Comparison of ENCODE assay signal across 8 cellular contexts in the genomic region with DNA sequence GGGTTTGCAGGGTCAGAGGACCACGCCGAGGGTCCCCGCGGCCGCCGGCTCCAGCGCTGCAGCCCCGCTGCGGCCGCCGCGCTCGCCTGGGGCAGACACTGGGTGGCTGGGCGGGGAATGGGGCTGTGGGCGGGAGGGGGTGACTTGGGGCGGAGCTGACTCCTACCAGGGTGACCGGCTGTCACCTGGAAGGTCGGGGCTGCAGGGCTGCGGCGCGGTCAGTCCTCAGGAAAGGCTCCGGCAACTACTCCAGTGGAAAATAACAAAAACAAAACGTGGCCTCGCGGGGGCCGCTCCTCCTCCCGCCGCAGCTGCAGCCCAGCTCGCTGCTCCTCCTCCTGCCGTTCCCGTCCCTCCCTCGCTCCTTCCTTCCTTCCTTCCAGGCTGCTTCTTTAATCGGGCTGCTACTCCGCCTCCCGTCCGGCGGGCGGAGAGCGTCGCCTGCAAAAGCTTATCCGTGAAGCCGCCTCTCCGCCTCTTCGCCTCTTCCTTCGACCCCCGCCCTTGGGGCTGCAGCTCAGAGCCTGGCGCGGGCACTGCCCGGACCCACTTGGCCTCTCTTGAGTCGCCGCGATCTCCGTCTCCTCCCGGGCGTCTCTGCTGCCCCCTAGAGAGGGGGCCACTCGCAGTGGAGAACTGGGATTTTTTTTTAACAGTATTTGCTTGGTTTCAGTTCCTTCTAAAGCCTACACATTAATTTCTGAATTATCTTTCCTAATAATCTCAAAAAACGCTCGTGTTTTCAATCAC. TPM values are rescaled to one million over a fixed set of nuclear protein-coding genes. Genes with fewer than 3 reads are reported as not detected.
DNase-seq lines count a peak whose midpoint lies in the region; ATAC-seq, FAIRE-seq and TF ChIP-seq lines count a peak whose summit lies in the region.

Gene TBC1D4 (minus strand): TSS at position 100 of the 750 bp plus-strand sequence. CDS start 402 bp downstream, outside the sequence.

- no peak for TF ChIP-seq POLR2A in esophagus muscularis mucosa (IDR thresholded peaks at IDR 0.05; ENCODE audit: low read depth)

- H3K36me3 Mint-ChIP-seq in activated T-cell treated with anti-CD3 and anti-CD28 coated beads, Interleukin-2, amount 50 U/mL, for 24 hours (ENCODE audit: low read depth) = peaks cover 9% of the 10 kb centered on the region
- H3K36me3 Mint-ChIP-seq in stimulated activated naive CD8-positive, alpha-beta T cell treated with anti-CD3 and anti-CD28 coated beads, Interleukin-15, Interleukin-2, amounts not matched to agents 100 ng/mL and 50 ng/mL, for 24 hours (ENCODE audit: low read depth) = no peaks in the 10 kb centered on the region

- TF ChIP-seq CTCF in OCI-LY1 (IDR thresholded peaks at IDR 0.05; ENCODE audit: low read length) (peak; percentile 97), esophagus muscularis mucosa (IDR thresholded peaks at IDR 0.05) (peak; percentile 75 to 86 (median 78))

- H3K4me2 ChIP-seq in OCI-LY1 (ENCODE audit: low read length) = peak within 1 kb of the TSS; percentile 81

- peak within 1 kb of the TSS; percentile 53 for H2AFZ ChIP-seq in OCI-LY1 (ENCODE audit: low read length)

- H3K27me3 Mint-ChIP-seq in activated T-cell treated with anti-CD3 and anti-CD28 coated beads, Interleukin-2, amount 50 U/mL, for 24 hours = peaks cover 76% of the 10 kb centered on the region
- peaks cover 68% of the 10 kb centered on the region for H3K27me3 Mint-ChIP-seq in stimulated activated naive CD8-positive, alpha-beta T cell treated with anti-CD3 and anti-CD28 coated beads, Interleukin-15, Interleukin-2, amounts not matched to agents 100 ng/mL and 50 ng/mL, for 24 hours

- H3K36me3 ChIP-seq in OCI-LY1 (ENCODE audit: insufficient read depth, low read length) (no peaks in the 10 kb centered on the region), esophagus muscularis mucosa (no peaks in the 10 kb centered on the region), mucosa of rectum (ENCODE audit: control insufficient read depth in 2 of 2, insufficient read depth in 2 of 2, low read length in 2 of 2) (no peaks in the 10 kb centered on the region)

- peak within 1 kb of the TSS; percentile 86 for H3K4me3 Mint-ChIP-seq in activated T-cell treated with anti-CD3 and anti-CD28 coated beads, Interleukin-2, amount 50 U/mL, for 24 hours
- peak within 1 kb of the TSS; percentile 89 for H3K4me3 Mint-ChIP-seq in stimulated activated naive CD8-positive, alpha-beta T cell treated with anti-CD3 and anti-CD28 coated beads, Interleukin-15, Interleukin-2, amounts not matched to agents 100 ng/mL and 50 ng/mL, for 24 hours

- no peaks in the 10 kb centered on the region for H3K79me2 ChIP-seq in OCI-LY1 (ENCODE audit: insufficient read depth, low read length)

- DNase-seq in DMS153 treated with DMSO at 0.1 percent for 48 hours (lab: John Stamatoyannopoulos, UW; ENCODE audit: unreplicated experiment) (peak; percentile 86), HTR-8/SVneo (ENCODE audit: insufficient read length, low spot score) (peak; percentile 60), esophagus muscularis mucosa (ENCODE audit: extremely low spot score) (peak; percentile 94)
- peak; percentile 69 for DNase-seq in activated T-cell treated with anti-CD3 and anti-CD28 coated beads, Interleukin-2, amount 50 U/mL, for 24 hours

- intact Hi-C loops in esophagus muscularis mucosa (cut with DNase I) = loop anchor here (2.0 to 5.0 kb wide), 3 partner anchors 55 to 109 kb away; partner anchors contain the start of gene COMMD6

- peak within 1 kb of the TSS; percentile 68 for H3K27ac Mint-ChIP-seq in activated T-cell treated with anti-CD3 and anti-CD28 coated beads, Interleukin-2, amount 50 U/mL, for 24 hours
- peak within 1 kb of the TSS; percentile 47 for H3K27ac Mint-ChIP-seq in stimulated activated naive CD8-positive, alpha-beta T cell treated with anti-CD3 and anti-CD28 coated beads, Interleukin-15, Interleukin-2, amounts not matched to agents 100 ng/mL and 50 ng/mL, for 24 hours

- H3K4me3 ChIP-seq in OCI-LY1 (ENCODE audit: low read depth, low read length, poor library complexity, severe bottlenecking) (peak within 1 kb of the TSS; percentile 69), esophagus muscularis mucosa (peak within 1 kb of the TSS; percentile 79 to 94 (median 86)), mucosa of rectum (ENCODE audit: low read length in 2 of 2) (peak within 1 kb of the TSS; percentile 80 to 88)

- no peaks in the 10 kb centered on the region for H3K9me3 Mint-ChIP-seq in activated T-cell treated with anti-CD3 and anti-CD28 coated beads, Interleukin-2, amount 50 U/mL, for 24 hours
- H3K9me3 Mint-ChIP-seq in stimulated activated naive CD8-positive, alpha-beta T cell treated with anti-CD3 and anti-CD28 coated beads, Interleukin-15, Interleukin-2, amounts not matched to agents 100 ng/mL and 50 ng/mL, for 24 hours = peaks cover 4% of the 10 kb centered on the region

- H3K9me3 ChIP-seq in OCI-LY1 (ENCODE audit: low read length) (no peaks in the 10 kb centered on the region), esophagus muscularis mucosa (no peaks in the 10 kb centered on the region), mucosa of rectum (ENCODE audit: control insufficient read depth in 2 of 2, low read length in 2 of 2) (no peaks in the 10 kb centered on the region)

- under 1% methylated on average over 46 of the region's 58 CpGs for WGBS in esophagus muscularis mucosa

- H3K4me1 ChIP-seq in OCI-LY1 (ENCODE audit: insufficient read depth, low read length, severe bottlenecking) (peaks cover 10% of the 10 kb centered on the region), esophagus muscularis mucosa (peaks cover 0 to 32% (median 23%) of the 10 kb centered on the region in 4 donors), mucosa of rectum (ENCODE audit: control insufficient read depth in 2 of 2, insufficient read depth in 2 of 2, low read length in 2 of 2) (peaks cover 0 to 6% of the 10 kb centered on the region in 2 donors)

- peaks cover 42% of the 10 kb centered on the region for H3K4me1 Mint-ChIP-seq in activated T-cell treated with anti-CD3 and anti-CD28 coated beads, Interleukin-2, amount 50 U/mL, for 24 hours (ENCODE audit: low read depth)
- peaks cover 39% of the 10 kb centered on the region for H3K4me1 Mint-ChIP-seq in stimulated activated naive CD8-positive, alpha-beta T cell treated with anti-CD3 and anti-CD28 coated beads, Interleukin-15, Interleukin-2, amounts not matched to agents 100 ng/mL and 50 ng/mL, for 24 hours (ENCODE audit: low read depth)

- TF ChIP-seq EP300 in esophagus muscularis mucosa (IDR thresholded peaks at IDR 0.05) = no peak

- H3F3A ChIP-seq in OCI-LY1 (ENCODE audit: insufficient read depth, low read length) = no peaks in the 10 kb centered on the region

- no peaks in the 10 kb centered on the region for H4K20me1 ChIP-seq in OCI-LY1 (ENCODE audit: insufficient read depth, low read length)

- ATAC-seq in GM21423 (IDR thresholded peaks at IDR 0.05; ENCODE audit: unreplicated experiment) = peak; percentile 69

- peak within 1 kb of the TSS; percentile 39; the same call in 1 of the 2 replicates for H3K9ac ChIP-seq in OCI-LY1 (ENCODE audit: low read length)
- H3K9ac ChIP-seq in mucosa of rectum (ENCODE audit: low read depth in 1 of 2, low read length in 2 of 2) = peak within 1 kb of the TSS; percentile 49 to 75

- no peak for FAIRE-seq in HTR-8/SVneo (lab: Jason Lieb, UNC)

- H3K27me3 ChIP-seq in OCI-LY1 (ENCODE audit: insufficient read depth, low read length) = 0 out of 2 replicates have a peak, but pooled peaks cover 3% of the 10 kb centered on the region
- no peaks in the 10 kb centered on the region for H3K27me3 ChIP-seq in esophagus muscularis mucosa
- no peaks in the 10 kb centered on the region for H3K27me3 ChIP-seq in mucosa of rectum (ENCODE audit: control insufficient read depth in 2 of 2, insufficient read depth in 2 of 2, low read length in 2 of 2)

- H3K9me2 ChIP-seq in OCI-LY1 (ENCODE audit: low read depth, low read length) = no peaks in the 10 kb centered on the region

- H3K27ac ChIP-seq in OCI-LY1 (ENCODE audit: low read depth, low read length, poor library complexity, severe bottlenecking) (no peak within 1 kb of the TSS), esophagus muscularis mucosa (replicated peaks in 1 of 4) (peak within 1 kb of the TSS; percentile 70 to 83 (median 78)), mucosa of rectum (ENCODE audit: low read depth in 2 of 2, low read length in 2 of 2) (peak within 1 kb of the TSS; percentile 69 to 73)

RNA-seq across cellular contexts. Expression of gene TBC1D4, which starts in this region (rescaled TPM):
- total RNA-seq in esophagus muscularis mucosa = 10 to 100 TPM; 14.2 to 32.0 (median 20.6) TPM
